25 cellular contexts compared by ENCODE assay signal in the genomic region with DNA sequence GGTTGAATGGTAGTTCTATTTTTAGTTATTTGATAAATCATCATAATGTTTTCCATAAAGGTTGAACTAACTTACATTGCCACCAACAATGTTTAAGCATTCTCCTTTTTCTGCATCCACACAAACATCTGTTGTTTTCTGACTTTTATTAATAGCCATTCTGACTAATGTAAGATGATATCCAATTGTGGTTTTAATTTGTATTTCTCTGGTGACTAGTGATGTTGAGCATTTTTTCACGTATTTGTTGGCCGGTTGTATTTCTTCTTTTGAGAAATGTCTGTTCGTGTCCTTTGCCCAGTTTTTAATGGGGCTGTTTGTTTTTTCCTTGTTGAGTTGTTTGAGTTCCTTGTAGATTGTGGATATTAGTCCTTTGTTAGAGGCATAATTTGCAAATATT. TPM values are rescaled to one million over a fixed set of nuclear protein-coding genes. Genes with fewer than 3 reads are reported as not detected.
"Had no signal": no experiment of that assay in that cellular context is flagged by ENCODE, and none has a peak within 500 bp of the region (broad histone marks: within the 10 kb centered on the region; RNA-seq: fewer than 3 reads in every experiment).

No MANE protein-coding gene starts in this region.

- H3K4me1 ChIP-seq: body of pancreas, pancreas, psoas muscle, right lobe of liver, stomach, suprapubic skin, transverse colon had no signal

- DNase-seq: activated B cell treated with CpG ODN at 0.5 μM for 24 hours; activated CD4-positive, alpha-beta T cell treated with anti-CD3 and anti-CD28 coated beads for 36 hours; activated CD4-positive, alpha-beta T cell treated with anti-CD3 and anti-CD28 coated beads, Interleukin-2, amount 50 U/mL, for 4 hours; activated effector memory CD4-positive, alpha-beta T cell treated with Interleukin-2 at 50 U/mL for 16 hours; activated naive CD4-positive, alpha-beta T cell treated with anti-CD3 and anti-CD28 coated beads for 36 hours; activated naive CD8-positive, alpha-beta T cell treated with anti-CD3 and anti-CD28 coated beads, Interleukin-2, amount 10 ng/mL, durations not matched to agents 7 days and 5 days; activated T-cell treated with anti-CD3 and anti-CD28 coated beads, Interleukin-2, amount 50 U/mL, for 72 hours; amniotic stem cell; body of pancreas; hippocampal formation; left cardiac atrium; nephron progenitor cell; pancreas; psoas muscle; right lobe of liver; small intestine; stimulated activated CD4-positive, alpha-beta T cell treated with anti-CD3 and anti-CD28 coated beads, Interleukin-2, amount 100 ng/mL, for 24 hours; stomach; transverse colon had no signal

- FAIRE-seq: frontal cortex, pancreas, small intestine, urothelium cell line had no signal

- H3K27ac ChIP-seq: body of pancreas, pancreas, psoas muscle, right lobe of liver, stomach, suprapubic skin, transverse colon had no signal

- H3K4me3 ChIP-seq: body of pancreas, pancreas, psoas muscle, right lobe of liver, stomach, suprapubic skin, transverse colon had no signal

- H3K9me3 ChIP-seq: body of pancreas, pancreas, psoas muscle, right lobe of liver, transverse colon had no signal

- ATAC-seq: activated CD4-positive, alpha-beta T cell treated with anti-CD3 and anti-CD28 coated beads for 36 hours; activated T-cell treated with anti-CD3 and anti-CD28 coated beads, Interleukin-2, amount 50 U/mL, for 72 hours; body of pancreas; left cardiac atrium; pancreas; psoas muscle; right lobe of liver; stimulated activated memory B cell treated with anti-CD40 and anti-IgM and Interleukin-4, amounts not matched to agents 10 μg/mL and 1 μg/mL and 100 μg/mL, for 72 hours had no signal

RNA-seq across cellular contexts. Expression of gene SLC35F3, which starts 24.6 kb away (rescaled TPM):
- total RNA-seq: activated B cell treated with CpG ODN at 0.5 μM for 24 hours; activated naive CD4-positive, alpha-beta T cell treated with anti-CD3 and anti-CD28 coated beads for 36 hours; cardiac septum; chondrocyte; right lobe of liver; transverse colon had no signal
